Comparison of ENCODE assay signal across 25 cellular contexts in the genomic region with DNA sequence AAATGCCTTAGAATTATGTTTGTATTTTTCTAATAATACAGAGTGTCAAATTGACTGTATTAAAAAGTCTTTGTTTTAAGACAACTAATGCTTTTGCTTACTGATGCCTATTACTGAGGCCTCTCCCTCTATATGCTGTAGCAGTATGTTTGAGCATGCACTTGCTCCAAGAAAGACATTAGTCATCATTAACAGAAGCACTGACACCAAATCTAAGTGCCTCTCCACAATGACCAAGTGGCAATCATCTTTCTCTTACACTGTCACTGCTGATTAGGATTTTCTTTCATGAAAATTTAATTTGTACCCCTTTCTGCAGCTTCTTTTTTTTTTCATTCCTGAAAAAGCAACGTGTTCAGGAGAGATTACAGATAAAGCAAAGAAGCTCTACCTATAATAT. TPM values are rescaled to one million over a fixed set of nuclear protein-coding genes. Genes with fewer than 3 reads are reported as not detected.
DNase-seq lines count a peak whose midpoint lies in the region; ATAC-seq and TF ChIP-seq lines count a peak whose summit lies in the region.
"Had no signal": no experiment of that assay in that cellular context is flagged by ENCODE, and none has a peak within 500 bp of the region (broad histone marks: within the 10 kb centered on the region; RNA-seq: fewer than 3 reads in every experiment).

No MANE protein-coding gene starts in this region.

- H3K27ac ChIP-seq in sigmoid colon = peak overlapping the region in 3 of 4 donors; percentile 90 to 93 (median 92)
- H3K27ac ChIP-seq: cardiac muscle cell, neutrophil, Peyer's patch, spleen, thyroid gland had no signal

- CTCF ChIA-PET in WTC11 (lab: Charles Lee) = no interaction called here

- no peak overlapping the region for H3K27ac Mint-ChIP-seq in WTC11
- H3K27ac Mint-ChIP-seq: activated CD4-positive, alpha-beta T cell treated with anti-CD3 and anti-CD28 coated beads for 36 hours; activated naive CD4-positive, alpha-beta T cell treated with anti-CD3 and anti-CD28 coated beads for 36 hours; stimulated activated naive CD8-positive, alpha-beta T cell treated with anti-CD3 and anti-CD28 coated beads, Interleukin-15, Interleukin-2, amounts not matched to agents 100 ng/mL and 50 ng/mL, for 24 hours had no signal

- H3K27me3 Mint-ChIP-seq in WTC11 (ENCODE audit: low read depth) = no peaks in the 10 kb centered on the region
- H3K27me3 Mint-ChIP-seq: activated CD4-positive, alpha-beta T cell treated with anti-CD3 and anti-CD28 coated beads for 36 hours; stimulated activated naive CD8-positive, alpha-beta T cell treated with anti-CD3 and anti-CD28 coated beads, Interleukin-15, Interleukin-2, amounts not matched to agents 100 ng/mL and 50 ng/mL, for 24 hours had no signal

- no peak overlapping the region for H3K4me3 ChIP-seq in sigmoid colon
- H3K4me3 ChIP-seq: cardiac muscle cell, Peyer's patch, spleen, thyroid gland had no signal

- no peaks in the 10 kb centered on the region for H3K9me3 ChIP-seq in sigmoid colon
- H3K9me3 ChIP-seq: neutrophil, Peyer's patch, spleen, thyroid gland had no signal

- DNase-seq in NCI-H1105 treated with DMSO at 0.1 percent for 48 hours (lab: John Stamatoyannopoulos, UW) = peak; percentile 43
- DNase-seq in NCI-H1105 (lab: John Stamatoyannopoulos, UW) = no peak
- peak; percentile 22 for DNase-seq in NCI-H1694 treated with DMSO at 0.1 percent for 48 hours (lab: John Stamatoyannopoulos, UW)
- peak; percentile 56 for DNase-seq in OCI-M1 (lab: John Stamatoyannopoulos, UW)
- DNase-seq in sigmoid colon = no peak
- DNase-seq in WTC11 (ENCODE audit: low spot score) = no peak
- no peak for DNase-seq in foreskin melanocyte
- DNase-seq: 8988T; activated CD4-positive, alpha-beta T cell treated with anti-CD3 and anti-CD28 coated beads for 36 hours; activated naive CD4-positive, alpha-beta T cell treated with anti-CD3 and anti-CD28 coated beads for 36 hours; activated T-cell treated with anti-CD3 and anti-CD28 coated beads, Interleukin-2, amount 50 U/mL, for 48 hours; amniotic stem cell; kidney glomerular epithelial cell; MM.1S; NCI-H774; Peyer's patch; spleen; thyroid gland had no signal

- no peak for ATAC-seq in WTC11
- ATAC-seq in HG02884 (IDR thresholded peaks at IDR 0.05; ENCODE audit: unreplicated experiment) = no peak
- ATAC-seq: activated CD4-positive, alpha-beta T cell treated with anti-CD3 and anti-CD28 coated beads for 36 hours had no signal

- H3K4me3 Mint-ChIP-seq in WTC11 = no peak overlapping the region
- H3K4me3 Mint-ChIP-seq: activated CD4-positive, alpha-beta T cell treated with anti-CD3 and anti-CD28 coated beads for 36 hours; activated naive CD4-positive, alpha-beta T cell treated with anti-CD3 and anti-CD28 coated beads for 36 hours; stimulated activated naive CD8-positive, alpha-beta T cell treated with anti-CD3 and anti-CD28 coated beads, Interleukin-15, Interleukin-2, amounts not matched to agents 100 ng/mL and 50 ng/mL, for 24 hours had no signal

- no peaks in the 10 kb centered on the region for H3K36me3 ChIP-seq in sigmoid colon
- H3K36me3 ChIP-seq: cardiac muscle cell, neutrophil, Peyer's patch, thyroid gland had no signal

- no peaks in the 10 kb centered on the region for H3K27me3 ChIP-seq in sigmoid colon
- H3K27me3 ChIP-seq: neutrophil, Peyer's patch, spleen, thyroid gland had no signal

- H3K36me3 Mint-ChIP-seq in WTC11 = no peaks in the 10 kb centered on the region

- TF ChIP-seq EP300 in sigmoid colon (IDR thresholded peaks at IDR 0.05) = no peak

- H3K4me1 Mint-ChIP-seq in WTC11 = no peaks in the 10 kb centered on the region

- intact Hi-C loops in sigmoid colon (cut with DNase I) = no loop called here

- H3K9me3 Mint-ChIP-seq in WTC11 = no peaks in the 10 kb centered on the region
- H3K9me3 Mint-ChIP-seq: activated naive CD4-positive, alpha-beta T cell treated with anti-CD3 and anti-CD28 coated beads for 36 hours; stimulated activated naive CD8-positive, alpha-beta T cell treated with anti-CD3 and anti-CD28 coated beads, Interleukin-15, Interleukin-2, amounts not matched to agents 100 ng/mL and 50 ng/mL, for 24 hours had no signal

- WGBS in sigmoid colon, 2 donors = 80 to 85% methylated on average over 1 of the region's 1 CpG

- TF ChIP-seq POLR2A in sigmoid colon (IDR thresholded peaks at IDR 0.05) = no peak

- TF ChIP-seq CTCF in sigmoid colon (IDR thresholded peaks at IDR 0.05) (no peak), WTC11 (IDR thresholded peaks at IDR 0.05) (no peak)

- H3K4me1 ChIP-seq in sigmoid colon = peaks cover 0 to 84% (median 57%) of the 10 kb centered on the region in 4 donors
- H3K4me1 ChIP-seq: spleen, thyroid gland had no signal

- POLR2A ChIA-PET in WTC11 (lab: Charles Lee) = no interaction called here

TF ChIP-seq in WTC11, 78 proteins besides CTCF, POLR2A, EP300 and RAD21 (continues in another document):
- TF ChIP-seq IRF2 (CRISPR knock-in tag; IDR thresholded peaks at IDR 0.05; ENCODE audit: borderline replicate concordance, low read depth) = no peak
- TF ChIP-seq MYBL2 (CRISPR knock-in tag; IDR thresholded peaks at IDR 0.05) = no peak
- TF ChIP-seq, protein P1, sequence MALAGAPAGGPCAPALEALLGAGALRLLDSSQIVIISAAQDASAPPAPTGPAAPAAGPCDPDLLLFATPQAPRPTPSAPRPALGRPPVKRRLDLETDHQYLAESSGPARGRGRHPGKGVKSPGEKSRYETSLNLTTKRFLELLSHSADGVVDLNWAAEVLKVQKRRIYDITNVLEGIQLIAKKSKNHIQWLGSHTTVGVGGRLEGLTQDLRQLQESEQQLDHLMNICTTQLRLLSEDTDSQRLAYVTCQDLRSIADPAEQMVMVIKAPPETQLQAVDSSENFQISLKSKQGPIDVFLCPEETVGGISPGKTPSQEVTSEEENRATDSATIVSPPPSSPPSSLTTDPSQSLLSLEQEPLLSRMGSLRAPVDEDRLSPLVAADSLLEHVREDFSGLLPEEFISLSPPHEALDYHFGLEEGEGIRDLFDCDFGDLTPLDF (CRISPR knock-in tag; IDR thresholded peaks at IDR 0.05) = no peak
- TF ChIP-seq, protein P2, sequence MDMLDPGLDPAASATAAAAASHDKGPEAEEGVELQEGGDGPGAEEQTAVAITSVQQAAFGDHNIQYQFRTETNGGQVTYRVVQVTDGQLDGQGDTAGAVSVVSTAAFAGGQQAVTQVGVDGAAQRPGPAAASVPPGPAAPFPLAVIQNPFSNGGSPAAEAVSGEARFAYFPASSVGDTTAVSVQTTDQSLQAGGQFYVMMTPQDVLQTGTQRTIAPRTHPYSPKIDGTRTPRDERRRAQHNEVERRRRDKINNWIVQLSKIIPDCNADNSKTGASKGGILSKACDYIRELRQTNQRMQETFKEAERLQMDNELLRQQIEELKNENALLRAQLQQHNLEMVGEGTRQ (CRISPR knock-in tag; IDR thresholded peaks at IDR 0.05) = no peak
- TF ChIP-seq TP53 (CRISPR knock-in tag; IDR thresholded peaks at IDR 0.05) = no peak
- TF ChIP-seq SMAD3 (CRISPR knock-in tag; IDR thresholded peaks at IDR 0.05; ENCODE audit: borderline replicate concordance) = no peak
- TF ChIP-seq, protein P3, sequence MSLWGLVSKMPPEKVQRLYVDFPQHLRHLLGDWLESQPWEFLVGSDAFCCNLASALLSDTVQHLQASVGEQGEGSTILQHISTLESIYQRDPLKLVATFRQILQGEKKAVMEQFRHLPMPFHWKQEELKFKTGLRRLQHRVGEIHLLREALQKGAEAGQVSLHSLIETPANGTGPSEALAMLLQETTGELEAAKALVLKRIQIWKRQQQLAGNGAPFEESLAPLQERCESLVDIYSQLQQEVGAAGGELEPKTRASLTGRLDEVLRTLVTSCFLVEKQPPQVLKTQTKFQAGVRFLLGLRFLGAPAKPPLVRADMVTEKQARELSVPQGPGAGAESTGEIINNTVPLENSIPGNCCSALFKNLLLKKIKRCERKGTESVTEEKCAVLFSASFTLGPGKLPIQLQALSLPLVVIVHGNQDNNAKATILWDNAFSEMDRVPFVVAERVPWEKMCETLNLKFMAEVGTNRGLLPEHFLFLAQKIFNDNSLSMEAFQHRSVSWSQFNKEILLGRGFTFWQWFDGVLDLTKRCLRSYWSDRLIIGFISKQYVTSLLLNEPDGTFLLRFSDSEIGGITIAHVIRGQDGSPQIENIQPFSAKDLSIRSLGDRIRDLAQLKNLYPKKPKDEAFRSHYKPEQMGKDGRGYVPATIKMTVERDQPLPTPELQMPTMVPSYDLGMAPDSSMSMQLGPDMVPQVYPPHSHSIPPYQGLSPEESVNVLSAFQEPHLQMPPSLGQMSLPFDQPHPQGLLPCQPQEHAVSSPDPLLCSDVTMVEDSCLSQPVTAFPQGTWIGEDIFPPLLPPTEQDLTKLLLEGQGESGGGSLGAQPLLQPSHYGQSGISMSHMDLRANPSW (CRISPR knock-in tag; conservative IDR thresholded peaks at IDR 0.05; ENCODE audit: low read depth) = no peak
- TF ChIP-seq, protein P4, sequence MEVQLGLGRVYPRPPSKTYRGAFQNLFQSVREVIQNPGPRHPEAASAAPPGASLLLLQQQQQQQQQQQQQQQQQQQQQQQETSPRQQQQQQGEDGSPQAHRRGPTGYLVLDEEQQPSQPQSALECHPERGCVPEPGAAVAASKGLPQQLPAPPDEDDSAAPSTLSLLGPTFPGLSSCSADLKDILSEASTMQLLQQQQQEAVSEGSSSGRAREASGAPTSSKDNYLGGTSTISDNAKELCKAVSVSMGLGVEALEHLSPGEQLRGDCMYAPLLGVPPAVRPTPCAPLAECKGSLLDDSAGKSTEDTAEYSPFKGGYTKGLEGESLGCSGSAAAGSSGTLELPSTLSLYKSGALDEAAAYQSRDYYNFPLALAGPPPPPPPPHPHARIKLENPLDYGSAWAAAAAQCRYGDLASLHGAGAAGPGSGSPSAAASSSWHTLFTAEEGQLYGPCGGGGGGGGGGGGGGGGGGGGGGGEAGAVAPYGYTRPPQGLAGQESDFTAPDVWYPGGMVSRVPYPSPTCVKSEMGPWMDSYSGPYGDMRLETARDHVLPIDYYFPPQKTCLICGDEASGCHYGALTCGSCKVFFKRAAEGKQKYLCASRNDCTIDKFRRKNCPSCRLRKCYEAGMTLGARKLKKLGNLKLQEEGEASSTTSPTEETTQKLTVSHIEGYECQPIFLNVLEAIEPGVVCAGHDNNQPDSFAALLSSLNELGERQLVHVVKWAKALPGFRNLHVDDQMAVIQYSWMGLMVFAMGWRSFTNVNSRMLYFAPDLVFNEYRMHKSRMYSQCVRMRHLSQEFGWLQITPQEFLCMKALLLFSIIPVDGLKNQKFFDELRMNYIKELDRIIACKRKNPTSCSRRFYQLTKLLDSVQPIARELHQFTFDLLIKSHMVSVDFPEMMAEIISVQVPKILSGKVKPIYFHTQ (CRISPR knock-in tag; IDR thresholded peaks at IDR 0.05) = no peak

RNA-seq across cellular contexts. Expression of a gene that starts 11.1 kb away (rescaled TPM):
- 100 to 1,000 TPM; 282 to 693 (median 543) TPM for total RNA-seq in sigmoid colon
- polyA plus RNA-seq in sigmoid colon = 10 to 100 TPM in 2 of 3 donors, 1 to 10 TPM in 1; 2.3 to 40.2 (median 23.4) TPM
- 0.07 TPM in 1 of 3 replicates, not detected in the others for total RNA-seq in WTC11 (2021)
- total RNA-seq: activated CD4-positive, alpha-beta T cell treated with anti-CD3 and anti-CD28 coated beads for 36 hours; activated CD8-positive, alpha-beta memory T cell treated with anti-CD3 and anti-CD28 coated beads for 36 hours; activated naive CD4-positive, alpha-beta T cell treated with anti-CD3 and anti-CD28 coated beads for 36 hours; fibroblast of lung; spleen; T-helper 1 cell treated with Interleukin-12 subunit alpha and Interleukin-12 subunit beta and Interleukin-4 antibody, amounts not matched to agents 30 ng/mL and 1 ng/mL, for 36 hours had no signal
- polyA plus RNA-seq: spleen had no signal

Comparison
In these comparisons a context has a peak if more than half of its experiments do, and no peak if none do; other contexts are left out.
1. DNase-seq: peak in NCI-H1105 treated with DMSO at 0.1 percent for 48 hours (single experiment), NCI-H1694 treated with DMSO at 0.1 percent for 48 hours (single experiment) and OCI-M1 (single experiment); none in NCI-H1105 (single experiment), sigmoid colon (single experiment), WTC11 (single experiment) and foreskin melanocyte (single experiment).
2. RNA of a gene that starts 11.1 kb away (total RNA-seq): 282 to 693 TPM in sigmoid colon; 0.07 TPM in WTC11; every median in the first group is over 100 times any median in the second.